In the genomic region with DNA sequence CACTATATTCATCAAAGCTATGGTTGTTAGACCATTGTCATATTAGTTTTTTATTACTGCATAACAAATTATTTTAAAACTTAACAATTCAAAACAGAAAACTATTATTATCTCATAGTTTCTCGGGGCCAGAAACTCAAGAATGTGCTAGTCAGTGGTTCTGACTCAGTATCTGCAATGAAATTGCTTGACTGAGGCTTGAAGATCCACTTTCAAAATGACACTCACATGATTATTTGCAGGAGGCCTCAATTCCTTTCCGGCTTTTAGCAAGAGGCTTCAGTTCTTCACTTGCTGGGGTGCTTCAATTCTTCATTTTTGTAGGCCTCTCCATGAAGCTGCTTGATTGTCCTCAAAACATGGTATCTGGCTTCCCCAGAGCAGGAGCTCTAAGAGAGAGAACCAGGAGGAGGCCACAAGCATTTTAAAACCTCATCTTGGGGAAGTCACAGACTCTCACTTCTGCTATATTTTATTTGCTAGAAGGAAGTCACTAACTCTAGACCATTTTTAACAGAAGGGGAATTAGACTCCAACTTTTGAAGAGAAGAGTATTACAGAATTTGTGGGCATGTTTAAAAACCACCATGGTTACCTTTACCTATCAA, we compare ENCODE assay signal across 12 cellular contexts.
DNase-seq lines count a peak whose midpoint lies in the region; ATAC-seq lines count a peak whose summit lies in the region.
"Had no signal": no experiment of that assay in that cellular context is flagged by ENCODE, and none has a peak within 500 bp of the region (broad histone marks: within the 10 kb centered on the region; RNA-seq: fewer than 3 reads in every experiment).

No MANE protein-coding gene starts in this region.

- DNase-seq in SIG-M5 treated with dmso at 0.1 percent for 504 hours (lab: John Stamatoyannopoulos, UW; ENCODE audit: unreplicated experiment) (peak; percentile 68), kidney tubule cell (ENCODE audit: low spot score) (no peak), NCI-H526 treated with DMSO at 0.1 percent for 48 hours (lab: John Stamatoyannopoulos, UW) (no peak), NCI-H128 (lab: John Stamatoyannopoulos, UW; ENCODE audit: unreplicated experiment) (no peak)
- DNase-seq in activated CD4-positive, alpha-beta T cell treated with anti-CD3 and anti-CD28 coated beads for 4 hours: no peak
- DNase-seq: activated T-cell treated with anti-CD3 and anti-CD28 coated beads, Interleukin-2, amount 50 U/mL, for 48 hours; head of caudate nucleus; T-cell; testis had no signal

- ATAC-seq in GM18502 (IDR thresholded peaks at IDR 0.05; ENCODE audit: poor library complexity, unreplicated experiment) (peak; percentile 77), GM21447 (IDR thresholded peaks at IDR 0.05; ENCODE audit: unreplicated experiment) (peak; percentile 71), HG03135 (IDR thresholded peaks at IDR 0.05; ENCODE audit: unreplicated experiment) (peak; percentile 69)
- ATAC-seq: T-cell had no signal
